Comparison of ENCODE assay signal across 8 cellular contexts in the genomic region with DNA sequence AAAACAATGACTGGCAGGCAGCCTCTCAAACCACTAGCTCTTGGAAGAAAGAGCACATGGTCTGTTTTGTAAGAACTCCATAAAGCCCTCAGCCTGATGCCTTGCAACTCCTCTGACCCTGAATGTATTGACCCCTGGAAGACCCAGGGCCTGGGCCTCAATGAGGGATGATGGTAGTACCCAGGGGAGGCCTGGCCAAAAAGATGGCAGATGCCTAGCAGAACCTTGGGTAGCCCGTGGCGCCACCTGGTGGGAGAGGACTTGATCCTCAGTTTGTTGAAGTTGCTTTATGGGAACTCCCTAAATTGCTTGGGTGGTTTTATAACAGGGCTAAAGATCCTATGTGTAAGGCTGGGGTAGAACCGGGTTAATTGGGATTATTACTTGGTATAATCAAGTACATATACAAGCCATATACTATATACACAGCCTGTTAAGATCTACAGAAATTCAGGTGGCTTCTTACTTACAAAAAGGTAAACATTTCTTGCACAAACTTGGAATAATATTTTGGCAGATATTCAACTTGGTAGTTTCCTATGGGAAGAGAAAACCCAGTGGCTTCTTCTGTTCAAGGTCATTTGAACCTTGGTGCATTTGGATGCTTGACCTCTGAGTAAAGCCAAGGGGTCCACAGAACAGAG.
A peak's percentile ranks its signal among the peaks of the same experiment; 100 is the strongest.
DNase-seq lines count a peak whose midpoint lies in the region; ATAC-seq and TF ChIP-seq lines count a peak whose summit lies in the region.

No MANE protein-coding gene starts in this region.

- no peak overlapping the region for H3K27ac ChIP-seq in testis

- H3K36me3 ChIP-seq in H7 (replicated peaks; ENCODE audit: control insufficient read depth, insufficient read depth, low read length) (no peaks in the 10 kb centered on the region), testis (ENCODE audit: low read depth, missing control alignments) (no peaks in the 10 kb centered on the region)

- H3K4me3 ChIP-seq in H7 (ENCODE audit: insufficient read depth, low read depth, low read length) (no peak overlapping the region), testis (no peak overlapping the region)

- H3K9me3 Mint-ChIP-seq in endothelial cell (ENCODE audit: unreplicated experiment): no peaks in the 10 kb centered on the region
- no peaks in the 10 kb centered on the region for H3K9me3 Mint-ChIP-seq in nephron progenitor cell

- H3K9me3 ChIP-seq in testis: no peaks in the 10 kb centered on the region

- peak; percentile 69 for TF ChIP-seq CTCF in endothelial cell (IDR thresholded peaks at IDR 0.05; ENCODE audit: unreplicated experiment)
- peak; percentile 64 for TF ChIP-seq CTCF in nephron progenitor cell (IDR thresholded peaks at IDR 0.05)
- peak in 2 of 3 experiments; percentile 38 to 60 for TF ChIP-seq CTCF in testis (IDR thresholded peaks at IDR 0.05)

- no peaks in the 10 kb centered on the region for H3K4me1 Mint-ChIP-seq in endothelial cell (ENCODE audit: unreplicated experiment)
- H3K4me1 Mint-ChIP-seq in nephron progenitor cell: no peaks in the 10 kb centered on the region

- H3K27me3 Mint-ChIP-seq in endothelial cell (ENCODE audit: unreplicated experiment) (peaks cover 5% of the 10 kb centered on the region), nephron progenitor cell (ENCODE audit: low read depth, poor library complexity) (peaks cover 4% of the 10 kb centered on the region)

- TF ChIP-seq POLR2A in testis (IDR thresholded peaks at IDR 0.05): no peak

- no peak overlapping the region for H3K4me3 Mint-ChIP-seq in endothelial cell (ENCODE audit: unreplicated experiment)
- H3K4me3 Mint-ChIP-seq in nephron progenitor cell: no peak overlapping the region

- WGBS in testis, 2 donors: 58 to 68% methylated on average over 3 of the region's 3 CpGs

- no peak for ATAC-seq in GM19035 (IDR thresholded peaks at IDR 0.05; ENCODE audit: unreplicated experiment)

- H3K27ac Mint-ChIP-seq in endothelial cell (ENCODE audit: unreplicated experiment) (no peak overlapping the region), nephron progenitor cell (no peak overlapping the region)

- no peaks in the 10 kb centered on the region for H3K4me1 ChIP-seq in testis

- no peaks in the 10 kb centered on the region for H3K36me3 Mint-ChIP-seq in endothelial cell (ENCODE audit: low read depth, unreplicated experiment)
- no peaks in the 10 kb centered on the region for H3K36me3 Mint-ChIP-seq in nephron progenitor cell (ENCODE audit: low read depth)

- DNase-seq in COR-L47 (lab: John Stamatoyannopoulos, UW) (peak; percentile 44), H7 (peak; percentile 80), NCI-H446 treated with DMSO at 0.1 percent for 48 hours (lab: John Stamatoyannopoulos, UW) (peak; percentile 22), endothelial cell (ENCODE audit: low spot score) (peak; percentile 83), nephron progenitor cell (peak; percentile 82), testis (peak; percentile 88)
- DNase-seq in activated CD4-positive, alpha-beta T cell treated with anti-CD3 and anti-CD28 coated beads, Interleukin-2, amount 50 U/mL, for 48 hours: peak; percentile 87 to 88

- intact Hi-C loops in testis (cut with DNase I; ENCODE audit: low total_unique reads): no loop called here

- H3K27me3 ChIP-seq in H7 (ENCODE audit: control insufficient read depth, insufficient read depth, low read length) (no peaks in the 10 kb centered on the region), testis (no peaks in the 10 kb centered on the region)

Comparison
In these comparisons a context has a peak if more than half of its experiments do, and no peak if none do; other contexts are left out.
1. DNase-seq: peak in every context shown above with its lines; median percentile 88 in testis; 88 in activated CD4-positive, alpha-beta T cell treated with anti-CD3 and anti-CD28 coated beads, Interleukin-2, amount 50 U/mL, for 48 hours; 83 in endothelial cell; 82 in nephron progenitor cell; 80 in H7; 44 in COR-L47; 22 in NCI-H446 treated with DMSO at 0.1 percent for 48 hours.